In genomic region chr12:66693901-66694513, GRCh38 we compare ENCODE assay signal across 8 cellular contexts. TPM values are rescaled to one million over a fixed set of nuclear protein-coding genes. Genes with fewer than 3 reads are reported as not detected.
DNase-seq lines count a peak whose midpoint lies in the region; ATAC-seq lines count a peak whose summit lies in the region.

No MANE protein-coding gene starts in this region.

- H3K27ac Mint-ChIP-seq in activated CD4-positive, alpha-beta T cell treated with anti-CD3 and anti-CD28 coated beads, Interleukin-2, amount 10 ng/mL, durations not matched to agents 7 days and 5 days, result no peak overlapping the region

- H3K4me3 Mint-ChIP-seq in activated CD4-positive, alpha-beta T cell treated with anti-CD3 and anti-CD28 coated beads, Interleukin-2, amount 10 ng/mL, durations not matched to agents 7 days and 5 days, result no peak overlapping the region

- peak; percentile 42 for ATAC-seq in GM19328 (IDR thresholded peaks at IDR 0.05; ENCODE audit: unreplicated experiment)
- peak; percentile 86 for ATAC-seq in HG03280 (IDR thresholded peaks at IDR 0.05; ENCODE audit: unreplicated experiment)

- CTCF ChIA-PET in activated CD4-positive, alpha-beta T cell treated with anti-CD3 and anti-CD28 coated beads, Interleukin-2, amount 10 ng/mL, durations not matched to agents 7 days and 5 days (lab: Charles Lee), result interaction anchor here (0.9 to 1.5 kb wide), 2 partner anchors 11 to 33 kb away, joined by 3 to 7 read pairs; no protein-coding TSS in a partner anchor

- peaks cover 22% of the 10 kb centered on the region for H3K4me1 Mint-ChIP-seq in activated CD4-positive, alpha-beta T cell treated with anti-CD3 and anti-CD28 coated beads, Interleukin-2, amount 10 ng/mL, durations not matched to agents 7 days and 5 days

- no peaks in the 10 kb centered on the region for H3K9me3 Mint-ChIP-seq in activated CD4-positive, alpha-beta T cell treated with anti-CD3 and anti-CD28 coated beads, Interleukin-2, amount 10 ng/mL, durations not matched to agents 7 days and 5 days

- peak; percentile 89 for DNase-seq in DMS53 (lab: John Stamatoyannopoulos, UW)
- peak; percentile 44 for DNase-seq in NCI-H2227 treated with DMSO at 0.1 percent for 48 hours (lab: John Stamatoyannopoulos, UW)
- DNase-seq in activated CD4-positive, alpha-beta T cell treated with anti-CD3 and anti-CD28 coated beads, Interleukin-2, amount 10 ng/mL, durations not matched to agents 7 days and 5 days, result peak; percentile 61
- peak; percentile 71 for DNase-seq in globus pallidus (ENCODE audit: low spot score)
- peak; percentile 89 for DNase-seq in pons (ENCODE audit: low spot score)
- DNase-seq in T-helper 9 cell, result no peak

- peaks cover 9% of the 10 kb centered on the region for H3K27me3 Mint-ChIP-seq in activated CD4-positive, alpha-beta T cell treated with anti-CD3 and anti-CD28 coated beads, Interleukin-2, amount 10 ng/mL, durations not matched to agents 7 days and 5 days

- no peaks in the 10 kb centered on the region for H3K36me3 Mint-ChIP-seq in activated CD4-positive, alpha-beta T cell treated with anti-CD3 and anti-CD28 coated beads, Interleukin-2, amount 10 ng/mL, durations not matched to agents 7 days and 5 days (ENCODE audit: low read depth)

- POLR2A ChIA-PET in activated CD4-positive, alpha-beta T cell treated with anti-CD3 and anti-CD28 coated beads, Interleukin-2, amount 10 ng/mL, durations not matched to agents 7 days and 5 days (lab: Charles Lee), result no interaction called here

RNA-seq across cellular contexts. Expression of gene GRIP1, which starts 15.1 kb away (rescaled TPM):
- total RNA-seq in activated CD4-positive, alpha-beta T cell treated with anti-CD3 and anti-CD28 coated beads, Interleukin-2, amount 10 ng/mL, durations not matched to agents 7 days and 5 days, result 1 to 10 TPM in 1 of 2 experiments, under 1 TPM in 1; 0.85 to 1.6 TPM
